2 cellular contexts compared by ENCODE assay signal in the genomic region with DNA sequence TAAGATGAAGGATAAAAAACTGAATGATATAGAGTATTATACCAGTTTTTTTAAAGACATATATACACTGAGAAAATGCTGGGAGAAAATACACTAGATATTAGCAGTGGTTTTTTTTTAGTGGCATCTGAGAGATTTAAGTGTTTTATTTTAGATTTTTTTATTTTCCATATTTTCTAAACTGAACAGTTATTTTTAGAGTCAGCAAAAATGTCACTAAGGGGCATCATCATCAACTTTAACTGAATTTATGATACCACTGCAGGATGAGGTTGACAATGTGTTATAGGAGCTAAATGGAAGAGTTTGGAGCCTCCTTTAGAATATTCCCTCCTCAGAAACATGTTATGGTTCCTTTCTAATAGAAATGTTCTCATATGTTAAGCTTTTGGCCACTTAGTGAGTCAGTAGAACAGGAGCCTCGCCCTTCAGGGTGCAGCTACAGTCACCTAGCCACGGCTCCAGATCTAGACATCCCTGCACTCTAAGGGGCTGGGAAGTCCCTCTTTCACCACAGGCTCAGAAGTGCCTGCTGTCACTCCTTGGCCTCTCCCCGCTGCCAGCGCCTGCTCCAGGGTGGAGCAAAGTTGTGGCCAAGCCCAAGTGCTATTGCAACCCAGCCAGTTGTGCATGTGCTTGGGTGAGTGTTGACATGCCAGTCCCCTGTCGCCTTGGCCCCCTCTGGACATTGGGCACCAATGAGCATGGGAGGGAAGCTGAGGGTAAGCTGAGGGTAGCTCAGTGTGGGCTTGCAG.
TF ChIP-seq lines count a peak whose summit lies in the region.

No MANE protein-coding gene starts in this region.

TF ChIP-seq in A549, 52 proteins besides CTCF, POLR2A, EP300 and RAD21 (continued from another document):
- TF ChIP-seq, protein P1, sequence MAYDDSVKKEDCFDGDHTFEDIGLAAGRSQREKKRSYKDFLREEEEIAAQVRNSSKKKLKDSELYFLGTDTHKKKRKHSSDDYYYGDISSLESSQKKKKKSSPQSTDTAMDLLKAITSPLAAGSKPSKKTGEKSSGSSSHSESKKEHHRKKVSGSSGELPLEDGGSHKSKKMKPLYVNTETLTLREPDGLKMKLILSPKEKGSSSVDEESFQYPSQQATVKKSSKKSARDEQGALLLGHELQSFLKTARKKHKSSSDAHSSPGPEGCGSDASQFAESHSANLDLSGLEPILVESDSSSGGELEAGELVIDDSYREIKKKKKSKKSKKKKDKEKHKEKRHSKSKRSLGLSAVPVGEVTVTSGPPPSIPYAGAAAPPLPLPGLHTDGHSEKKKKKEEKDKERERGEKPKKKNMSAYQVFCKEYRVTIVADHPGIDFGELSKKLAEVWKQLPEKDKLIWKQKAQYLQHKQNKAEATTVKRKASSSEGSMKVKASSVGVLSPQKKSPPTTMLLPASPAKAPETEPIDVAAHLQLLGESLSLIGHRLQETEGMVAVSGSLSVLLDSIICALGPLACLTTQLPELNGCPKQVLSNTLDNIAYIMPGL (CRISPR knock-in tag; IDR thresholded peaks at IDR 0.05; ENCODE audit: borderline replicate concordance): no peak

TF ChIP-seq in K562, 482 proteins besides CTCF, POLR2A, EP300 and RAD21 (continued from another document):
- peak; percentile 29; the same call in 1 of the 2 replicates for TF ChIP-seq C11orf30 (IDR thresholded peaks at IDR 0.05; ENCODE audit: low read depth)
- TF ChIP-seq, protein P2, sequence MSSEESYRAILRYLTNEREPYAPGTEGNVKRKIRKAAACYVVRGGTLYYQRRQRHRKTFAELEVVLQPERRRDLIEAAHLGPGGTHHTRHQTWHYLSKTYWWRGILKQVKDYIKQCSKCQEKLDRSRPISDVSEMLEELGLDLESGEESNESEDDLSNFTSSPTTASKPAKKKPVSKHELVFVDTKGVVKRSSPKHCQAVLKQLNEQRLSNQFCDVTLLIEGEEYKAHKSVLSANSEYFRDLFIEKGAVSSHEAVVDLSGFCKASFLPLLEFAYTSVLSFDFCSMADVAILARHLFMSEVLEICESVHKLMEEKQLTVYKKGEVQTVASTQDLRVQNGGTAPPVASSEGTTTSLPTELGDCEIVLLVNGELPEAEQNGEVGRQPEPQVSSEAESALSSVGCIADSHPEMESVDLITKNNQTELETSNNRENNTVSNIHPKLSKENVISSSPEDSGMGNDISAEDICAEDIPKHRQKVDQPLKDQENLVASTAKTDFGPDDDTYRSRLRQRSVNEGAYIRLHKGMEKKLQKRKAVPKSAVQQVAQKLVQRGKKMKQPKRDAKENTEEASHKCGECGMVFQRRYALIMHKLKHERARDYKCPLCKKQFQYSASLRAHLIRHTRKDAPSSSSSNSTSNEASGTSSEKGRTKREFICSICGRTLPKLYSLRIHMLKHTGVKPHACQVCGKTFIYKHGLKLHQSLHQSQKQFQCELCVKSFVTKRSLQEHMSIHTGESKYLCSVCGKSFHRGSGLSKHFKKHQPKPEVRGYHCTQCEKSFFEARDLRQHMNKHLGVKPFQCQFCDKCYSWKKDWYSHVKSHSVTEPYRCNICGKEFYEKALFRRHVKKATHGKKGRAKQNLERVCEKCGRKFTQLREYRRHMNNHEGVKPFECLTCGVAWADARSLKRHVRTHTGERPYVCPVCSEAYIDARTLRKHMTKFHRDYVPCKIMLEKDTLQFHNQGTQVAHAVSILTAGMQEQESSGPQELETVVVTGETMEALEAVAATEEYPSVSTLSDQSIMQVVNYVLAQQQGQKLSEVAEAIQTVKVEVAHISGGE (CRISPR knock-in tag; IDR thresholded peaks at IDR 0.05): no peak
- TF ChIP-seq ZNF316 (IDR thresholded peaks at IDR 0.05): peak; percentile 61
- TF ChIP-seq, protein P3, sequence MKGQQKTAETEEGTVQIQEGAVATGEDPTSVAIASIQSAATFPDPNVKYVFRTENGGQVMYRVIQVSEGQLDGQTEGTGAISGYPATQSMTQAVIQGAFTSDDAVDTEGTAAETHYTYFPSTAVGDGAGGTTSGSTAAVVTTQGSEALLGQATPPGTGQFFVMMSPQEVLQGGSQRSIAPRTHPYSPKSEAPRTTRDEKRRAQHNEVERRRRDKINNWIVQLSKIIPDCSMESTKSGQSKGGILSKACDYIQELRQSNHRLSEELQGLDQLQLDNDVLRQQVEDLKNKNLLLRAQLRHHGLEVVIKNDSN (CRISPR knock-in tag; IDR thresholded peaks at IDR 0.05): 0 out of 2 replicates have a peak, but pooled peaks have one; percentile 9
TF ChIP-seq in K562: peak in this region for 4.
